In the genomic region with DNA sequence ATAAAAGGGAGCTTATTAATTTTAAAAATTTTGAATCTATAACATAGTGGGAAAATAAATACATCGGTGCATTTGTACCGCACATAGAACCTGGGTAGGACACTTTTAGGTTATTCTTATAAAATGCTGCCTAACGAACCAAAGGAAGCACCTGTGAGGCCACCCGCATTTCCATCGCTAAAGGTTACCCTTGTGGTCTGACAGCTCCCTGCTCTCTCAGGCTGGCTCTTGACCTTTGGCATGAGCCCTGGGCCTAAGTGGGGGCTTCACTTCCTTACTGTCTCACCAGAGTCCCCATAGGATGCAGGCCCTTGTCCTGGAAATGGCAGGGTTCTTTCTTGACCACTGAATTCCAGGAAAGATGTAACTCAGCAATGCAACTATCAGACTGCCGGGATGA, we compare ENCODE assay signal across 16 cellular contexts. TPM values are rescaled to one million over a fixed set of nuclear protein-coding genes. Genes with fewer than 3 reads are reported as not detected.
A peak's percentile ranks its signal among the peaks of the same experiment; 100 is the strongest.
DNase-seq lines count a peak whose midpoint lies in the region; ATAC-seq and TF ChIP-seq lines count a peak whose summit lies in the region.
"Had no signal": no experiment of that assay in that cellular context is flagged by ENCODE, and none has a peak within 500 bp of the region (broad histone marks: within the 10 kb centered on the region; RNA-seq: fewer than 3 reads in every experiment).

No MANE protein-coding gene starts in this region.

- H4K20me1 ChIP-seq in DOHH2 (ENCODE audit: control insufficient read depth, insufficient read depth, low read depth, low read length), result no peaks in the 10 kb centered on the region

- H3K79me2 ChIP-seq in DOHH2 (ENCODE audit: control insufficient read depth, low read length), result no peaks in the 10 kb centered on the region

- H3K27ac Mint-ChIP-seq in activated naive CD8-positive, alpha-beta T cell treated with anti-CD3 and anti-CD28 coated beads, Interleukin-2, amount 50 U/mL, for 24 hours, result peak overlapping the region; percentile 89
- no peak overlapping the region for H3K27ac Mint-ChIP-seq in type B pancreatic cell
- H3K27ac Mint-ChIP-seq: endodermal cell had no signal

- H3K27me3 ChIP-seq in DOHH2 (ENCODE audit: control insufficient read depth, low read length), result no peaks in the 10 kb centered on the region
- H3K27me3 ChIP-seq: left lung, testis had no signal

- peak overlapping the region; percentile 62 for H3K4me3 Mint-ChIP-seq in activated naive CD8-positive, alpha-beta T cell treated with anti-CD3 and anti-CD28 coated beads, Interleukin-2, amount 50 U/mL, for 24 hours
- H3K4me3 Mint-ChIP-seq in type B pancreatic cell, result no peak overlapping the region
- H3K4me3 Mint-ChIP-seq: endodermal cell, H9, neural crest cell had no signal

- H3K36me3 Mint-ChIP-seq in activated naive CD8-positive, alpha-beta T cell treated with anti-CD3 and anti-CD28 coated beads, Interleukin-2, amount 50 U/mL, for 24 hours (ENCODE audit: low read depth), result peaks cover 31% of the 10 kb centered on the region
- H3K36me3 Mint-ChIP-seq in type B pancreatic cell, result peaks cover 7% of the 10 kb centered on the region

- H3K27me3 Mint-ChIP-seq in activated naive CD8-positive, alpha-beta T cell treated with anti-CD3 and anti-CD28 coated beads, Interleukin-2, amount 50 U/mL, for 24 hours, result no peaks in the 10 kb centered on the region
- no peaks in the 10 kb centered on the region for H3K27me3 Mint-ChIP-seq in type B pancreatic cell

- TF ChIP-seq CTCF in DOHH2 (IDR thresholded peaks at IDR 0.05; ENCODE audit: low read depth, low read length, poor library complexity, severe bottlenecking) (no peak), type B pancreatic cell (conservative IDR thresholded peaks at IDR 0.05) (no peak)

- no peaks in the 10 kb centered on the region for H3K9me3 Mint-ChIP-seq in activated naive CD8-positive, alpha-beta T cell treated with anti-CD3 and anti-CD28 coated beads, Interleukin-2, amount 50 U/mL, for 24 hours
- no peaks in the 10 kb centered on the region for H3K9me3 Mint-ChIP-seq in type B pancreatic cell
- H3K9me3 Mint-ChIP-seq: endodermal cell, H9, neural crest cell had no signal

- peaks cover 66% of the 10 kb centered on the region for H3K4me1 ChIP-seq in DOHH2 (ENCODE audit: control insufficient read depth, low read length)
- H3K4me1 ChIP-seq: left lung, testis had no signal

- H3K4me3 ChIP-seq in DOHH2 (ENCODE audit: low read length), result peak overlapping the region; percentile 59
- H3K4me3 ChIP-seq: left lung, testis had no signal

- peaks cover 79% of the 10 kb centered on the region for H3K4me1 Mint-ChIP-seq in activated naive CD8-positive, alpha-beta T cell treated with anti-CD3 and anti-CD28 coated beads, Interleukin-2, amount 50 U/mL, for 24 hours
- H3K4me1 Mint-ChIP-seq in type B pancreatic cell (ENCODE audit: unreplicated experiment), result peaks cover 3% of the 10 kb centered on the region
- H3K4me1 Mint-ChIP-seq: endodermal cell, H9 had no signal

- H3K27ac ChIP-seq in DOHH2 (ENCODE audit: low read depth, low read length), result peak overlapping the region; percentile 79
- H3K27ac ChIP-seq: HL-60, left lung, RWPE1, testis had no signal

- DNase-seq in activated naive CD8-positive, alpha-beta T cell treated with anti-CD3 and anti-CD28 coated beads, Interleukin-2, amount 50 U/mL, for 24 hours, result peak; percentile 55
- DNase-seq in inferior parietal cortex (ENCODE audit: extremely low spot score), result no peak
- no peak for DNase-seq in NCI-H748 treated with DMSO at 0.1 percent for 48 hours (lab: John Stamatoyannopoulos, UW)
- DNase-seq in type B pancreatic cell (ENCODE audit: extremely low spot score, unreplicated experiment), result no peak
- DNase-seq: endodermal cell, H9, left lung, MV-4-11, testis had no signal

- ATAC-seq in GM19351 (IDR thresholded peaks at IDR 0.05; ENCODE audit: unreplicated experiment) (peak; percentile 30), HG03342 (IDR thresholded peaks at IDR 0.05; ENCODE audit: unreplicated experiment) (peak; percentile 13), GM18511 (IDR thresholded peaks at IDR 0.05; ENCODE audit: unreplicated experiment) (no peak)
- peak; percentile 30 for ATAC-seq in activated naive CD8-positive, alpha-beta T cell treated with anti-CD3 and anti-CD28 coated beads, Interleukin-2, amount 50 U/mL, for 24 hours

- peak overlapping the region; percentile 75 for H3K4me2 ChIP-seq in DOHH2 (ENCODE audit: low read length)

- H3K36me3 ChIP-seq in DOHH2 (ENCODE audit: control insufficient read depth, low read length), result peaks cover 44% of the 10 kb centered on the region

- H3K9me2 ChIP-seq in DOHH2 (replicated peaks; ENCODE audit: control insufficient read depth, low read length), result no peaks in the 10 kb centered on the region

- no peaks in the 10 kb centered on the region for H3K9me3 ChIP-seq in DOHH2 (ENCODE audit: control insufficient read depth, insufficient read depth, low read length)
- H3K9me3 ChIP-seq: left lung, testis had no signal

- peaks cover 5% of the 10 kb centered on the region; the same call in 1 of the 2 replicates for H3F3A ChIP-seq in DOHH2 (ENCODE audit: control insufficient read depth, insufficient read depth)

RNA-seq across cellular contexts. Expression of gene HADH, which starts 46.0 kb away (rescaled TPM):
- total RNA-seq in type B pancreatic cell (ENCODE audit: low replicate concordance), result 41.8 and 68.5 TPM in 2 replicates
